3 cellular contexts compared by ENCODE assay signal in the genomic region with DNA sequence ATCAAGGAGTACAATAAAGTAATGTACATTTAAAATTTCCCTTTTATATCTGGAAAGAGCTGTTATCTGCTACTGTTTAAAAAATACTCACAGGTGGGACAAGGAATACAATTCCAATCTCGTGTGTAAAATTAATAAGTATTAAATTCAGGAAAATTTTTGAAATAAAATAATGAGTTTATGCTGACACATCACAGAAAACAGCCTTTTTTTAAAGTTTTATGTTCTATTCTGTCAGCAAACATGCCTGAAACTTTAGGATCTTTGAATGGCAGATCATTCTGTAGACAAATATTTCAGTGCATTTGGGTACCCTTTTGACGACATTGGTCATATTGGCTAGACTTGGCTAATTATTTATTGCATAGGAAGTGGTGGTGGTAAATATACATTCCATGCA.
A peak's percentile ranks its signal among the peaks of the same experiment; 100 is the strongest.
TF ChIP-seq lines count a peak whose summit lies in the region.

No MANE protein-coding gene starts in this region.

TF ChIP-seq in HepG2, 621 proteins besides CTCF, POLR2A, EP300 and RAD21:
- TF ChIP-seq, protein P1, sequence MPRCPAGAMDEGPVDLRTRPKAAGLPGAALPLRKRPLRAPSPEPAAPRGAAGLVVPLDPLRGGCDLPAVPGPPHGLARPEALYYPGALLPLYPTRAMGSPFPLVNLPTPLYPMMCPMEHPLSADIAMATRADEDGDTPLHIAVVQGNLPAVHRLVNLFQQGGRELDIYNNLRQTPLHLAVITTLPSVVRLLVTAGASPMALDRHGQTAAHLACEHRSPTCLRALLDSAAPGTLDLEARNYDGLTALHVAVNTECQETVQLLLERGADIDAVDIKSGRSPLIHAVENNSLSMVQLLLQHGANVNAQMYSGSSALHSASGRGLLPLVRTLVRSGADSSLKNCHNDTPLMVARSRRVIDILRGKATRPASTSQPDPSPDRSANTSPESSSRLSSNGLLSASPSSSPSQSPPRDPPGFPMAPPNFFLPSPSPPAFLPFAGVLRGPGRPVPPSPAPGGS (CRISPR knock-in tag; IDR thresholded peaks at IDR 0.05), result no peak
- peak; percentile 58 for TF ChIP-seq MAFF (IDR thresholded peaks at IDR 0.05; ENCODE audit: low read depth, low read length)
- TF ChIP-seq MAFK (conservative IDR thresholded peaks at IDR 0.05 in 1 of 2, IDR thresholded peaks at IDR 0.05 in 1 of 2; ENCODE audit: low read length in 2 of 2), result peak; percentile 32 to 66

TF ChIP-seq in A549, 52 proteins besides CTCF, POLR2A, EP300 and RAD21:
- peak; percentile 63 for TF ChIP-seq MAFK (IDR thresholded peaks at IDR 0.05; ENCODE audit: partially characterized antibody)
- no peak for TF ChIP-seq JUNB (IDR thresholded peaks at IDR 0.05)

TF ChIP-seq in IMR-90, 13 proteins besides CTCF, POLR2A, EP300 and RAD21:
- TF ChIP-seq MAFK (IDR thresholded peaks at IDR 0.05; ENCODE audit: low read depth, low read length), result 0 out of 2 replicates have a peak, but pooled peaks have one; percentile 5
- no peak for TF ChIP-seq RCOR1 (IDR thresholded peaks at IDR 0.05; ENCODE audit: insufficient replicate concordance, low read length)
